Comparison of ENCODE assay signal across 21 cellular contexts in the genomic region with DNA sequence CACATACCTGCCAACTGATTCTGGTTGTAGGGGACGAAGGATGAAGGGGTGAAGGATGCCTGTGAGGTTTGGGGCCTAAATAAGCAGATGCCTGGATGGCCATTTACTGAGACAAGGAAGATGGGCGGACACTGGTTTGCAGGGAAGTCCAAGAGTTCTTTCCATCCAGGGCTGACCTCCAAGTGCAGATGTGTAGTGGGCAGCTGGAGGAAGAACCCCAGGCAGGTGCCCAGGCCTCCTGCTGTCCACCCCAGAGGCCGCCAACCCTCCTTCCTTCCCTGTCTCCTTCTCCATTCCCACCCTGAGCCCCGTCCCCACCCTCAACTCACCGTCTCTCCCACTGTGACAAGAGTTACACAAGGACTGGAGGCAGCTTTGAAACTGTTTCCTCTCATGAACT.
"Had no signal": no experiment of that assay in that cellular context is flagged by ENCODE, and none has a peak within 500 bp of the region (broad histone marks: within the 10 kb centered on the region; RNA-seq: fewer than 3 reads in every experiment).

No MANE protein-coding gene starts in this region.

- H3K27ac ChIP-seq: HL-60, SJSA1, SK-N-MC had no signal

- H3K9me3 ChIP-seq: SJSA1 had no signal

- H3K4me3 ChIP-seq: SJSA1, SK-N-MC had no signal

- H3K27me3 ChIP-seq: SJSA1 had no signal

- H3K36me3 ChIP-seq: SJSA1 had no signal

- FAIRE-seq: HTR-8/SVneo, RCC 7860 had no signal

- DNase-seq: KBM-7, MV-4-11, NCI-H1048, NCI-H1105, NCI-H1417, NCI-H1436 treated with DMSO at 0.1 percent for 48 hours, NCI-H187 treated with DMSO at 0.1 percent for 48 hours, NCI-H2029 treated with DMSO at 0.1 percent for 48 hours, NCI-H345, NCI-H446 treated with DMSO at 0.1 percent for 48 hours, NCI-H510A treated with DMSO at 0.1 percent for 48 hours, NCI-H526, NCI-H748 treated with DMSO at 0.1 percent for 48 hours, Right ventricle myocardium superior, RPMI8226, SIG-M5 had no signal
